Comparison of ENCODE assay signal across 14 cellular contexts in genomic region chr11:66419825-66420224, GRCh38. TPM values are rescaled to one million over a fixed set of nuclear protein-coding genes. Genes with fewer than 3 reads are reported as not detected.
DNase-seq lines count a peak whose midpoint lies in the region; ATAC-seq and TF ChIP-seq lines count a peak whose summit lies in the region.
"Had no signal": no experiment of that assay in that cellular context is flagged by ENCODE, and none has a peak within 500 bp of the region (broad histone marks: within the 10 kb centered on the region; RNA-seq: fewer than 3 reads in every experiment).

No MANE protein-coding gene starts in this region.

- peaks cover 33 to 41% of the 10 kb centered on the region in 2 donors for H3K27me3 Mint-ChIP-seq in natural killer cell (ENCODE audit: low read depth in 2 of 2)

- peaks cover 39% of the 10 kb centered on the region for H3K27me3 ChIP-seq in HUES6 (ENCODE audit: control insufficient read depth, insufficient read depth, low read length)

- H3K36me3 ChIP-seq in HUES6 (ENCODE audit: control insufficient read depth, insufficient read depth, low read length): no peaks in the 10 kb centered on the region
- H3K36me3 ChIP-seq: colonic mucosa had no signal

- H3K4me3 ChIP-seq in HUES6 (ENCODE audit: low read depth, low read length): peak overlapping the region; percentile 56
- H3K4me3 ChIP-seq: colonic mucosa had no signal

- no peak overlapping the region for H3K27ac ChIP-seq in HUES6 (ENCODE audit: low read depth, low read length)
- H3K27ac ChIP-seq: colonic mucosa had no signal

- H3K9ac ChIP-seq in HUES6 (ENCODE audit: low read length): peak overlapping the region; percentile 47

- peaks cover 0 to 4% of the 10 kb centered on the region in 2 donors for H3K9me3 Mint-ChIP-seq in natural killer cell

- H3K4me1 Mint-ChIP-seq in natural killer cell: peaks cover 6% of the 10 kb centered on the region in 2 donors

- H3K36me3 Mint-ChIP-seq in natural killer cell: no peaks in the 10 kb centered on the region
- H3K36me3 Mint-ChIP-seq: CD8-positive, alpha-beta T cell had no signal

- DNase-seq in NCI-H1417 (lab: John Stamatoyannopoulos, UW) (peak in 2 of 3 experiments; percentile 50 to 57), NCI-H1417 treated with DMSO at 0.1 percent for 48 hours (lab: John Stamatoyannopoulos, UW) (no peak), SK-N-DZ (ENCODE audit: low spot score) (peak; percentile 57), iPS-NIHi11 (ENCODE audit: low spot score) (peak; percentile 80), natural killer cell (no peak), HuH-7 (ENCODE audit: low spot score) (no peak), SW 1271 (lab: John Stamatoyannopoulos, UW) (no peak)
- DNase-seq: CD8-positive, alpha-beta T cell; colonic mucosa; mesenchymal stem cell; NCI-H1048; OCI-M1 had no signal

- no peaks in the 10 kb centered on the region for H3K9me3 ChIP-seq in HUES6 (ENCODE audit: control insufficient read depth, insufficient read depth, low read depth, low read length)
- H3K9me3 ChIP-seq: colonic mucosa had no signal

- no peak for TF ChIP-seq CTCF in natural killer cell (IDR thresholded peaks at IDR 0.05)

- H3K27ac Mint-ChIP-seq in natural killer cell: no peak overlapping the region
- H3K27ac Mint-ChIP-seq: CD8-positive, alpha-beta T cell had no signal

- no peak overlapping the region for H3K4me3 Mint-ChIP-seq in natural killer cell
- H3K4me3 Mint-ChIP-seq: CD8-positive, alpha-beta T cell had no signal

- ATAC-seq in natural killer cell: no peak
- ATAC-seq: CD8-positive, alpha-beta T cell had no signal

- H3K4me1 ChIP-seq in HUES6 (ENCODE audit: control insufficient read depth, insufficient read depth, low read length): peaks cover 33% of the 10 kb centered on the region
- H3K4me1 ChIP-seq: colonic mucosa had no signal

- intact Hi-C loops in natural killer cell (cut with micrococcal nuclease): no loop called here

RNA-seq across cellular contexts. Expression of gene NPAS4, which starts 1.0 kb away (rescaled TPM):
- polyA plus RNA-seq in SK-N-DZ (2014; cell fraction: cytosol; rRNA removed): not detected in 2 replicates
- 0.07 TPM in 1 of 2 replicates, not detected in the other for polyA plus RNA-seq in SK-N-DZ (2014; cell fraction: nucleus; rRNA removed)
- not detected for total RNA-seq in natural killer cell
- total RNA-seq: CD8-positive, alpha-beta T cell had no signal
- polyA plus RNA-seq: IgD-negative memory B cell had no signal

RNA-seq across cellular contexts. Expression of gene MRPL11, which starts 18.8 kb away (rescaled TPM):
- polyA plus RNA-seq in SK-N-DZ (2014; cell fraction: cytosol; rRNA removed): 130 and 167 TPM in 2 replicates
- 102 and 106 TPM in 2 replicates for polyA plus RNA-seq in SK-N-DZ (2014; cell fraction: nucleus; rRNA removed)
- total RNA-seq in natural killer cell: 10 to 100 TPM; 20.7 to 24.2 (median 23.9) TPM

RNA-seq across cellular contexts. Expression of gene PELI3, which starts 46.9 kb away (rescaled TPM):
- polyA plus RNA-seq in SK-N-DZ (2014; cell fraction: cytosol; rRNA removed): 10.7 and 11.0 TPM in 2 replicates
- 6.0 and 7.4 TPM in 2 replicates for polyA plus RNA-seq in SK-N-DZ (2014; cell fraction: nucleus; rRNA removed)
- 1 to 10 TPM; 5.3 to 6.3 (median 5.6) TPM for total RNA-seq in natural killer cell

RNA-seq across cellular contexts. Expression of gene SLC29A2, which starts 48.3 kb away (rescaled TPM):
- polyA plus RNA-seq in SK-N-DZ (2014; cell fraction: cytosol; rRNA removed): 14.6 and 20.2 TPM in 2 replicates
- polyA plus RNA-seq in SK-N-DZ (2014; cell fraction: nucleus; rRNA removed): 46.1 and 62.7 TPM in 2 replicates
- total RNA-seq in natural killer cell: 1 to 10 TPM; 1.5 to 1.8 (median 1.6) TPM

Comparison
In these comparisons a context has a peak if more than half of its experiments do, and no peak if none do; other contexts are left out.
1. DNase-seq: peak in NCI-H1417 (2 of 3), SK-N-DZ (single experiment) and iPS-NIHi11 (single experiment); none in NCI-H1417 treated with DMSO at 0.1 percent for 48 hours (single experiment), natural killer cell (single experiment), HuH-7 (single experiment) and SW 1271 (0 of 2).